Comparison of ENCODE assay signal across 16 cellular contexts in genomic region chr6:158185729-158186456, GRCh38. TPM values are rescaled to one million over a fixed set of nuclear protein-coding genes. Genes with fewer than 3 reads are reported as not detected.
A peak's percentile ranks its signal among the peaks of the same experiment; 100 is the strongest.
DNase-seq lines count a peak whose midpoint lies in the region; ATAC-seq and TF ChIP-seq lines count a peak whose summit lies in the region.
"Had no signal": no experiment of that assay in that cellular context is flagged by ENCODE, and none has a peak within 500 bp of the region (broad histone marks: within the 10 kb centered on the region; RNA-seq: fewer than 3 reads in every experiment).

No MANE protein-coding gene starts in this region.

- H3K36me3 ChIP-seq in RWPE2 (ENCODE audit: low read depth) = peaks cover 22% of the 10 kb centered on the region
- no peaks in the 10 kb centered on the region for H3K36me3 ChIP-seq in smooth muscle cell (ENCODE audit: low read depth)

- H4K20me1 ChIP-seq in smooth muscle cell (ENCODE audit: low read depth) = peaks cover 16% of the 10 kb centered on the region

- H3K36me3 Mint-ChIP-seq in activated CD4-positive, alpha-beta T cell treated with anti-CD3 and anti-CD28 coated beads, Interleukin-2, amount 10 ng/mL, durations not matched to agents 24 days and 14 days (ENCODE audit: low read depth) = peaks cover 52% of the 10 kb centered on the region
- H3K36me3 Mint-ChIP-seq in progenitor cell of endocrine pancreas (ENCODE audit: insufficient read depth) = peaks cover 40% of the 10 kb centered on the region

- TF ChIP-seq CTCF in RWPE2 (IDR thresholded peaks at IDR 0.05; ENCODE audit: poor library complexity, severe bottlenecking) (no peak), epithelial cell of esophagus (IDR thresholded peaks at IDR 0.05; ENCODE audit: insufficient read depth, low read depth, low read length, missing control alignments) (no peak), smooth muscle cell (IDR thresholded peaks at IDR 0.05; ENCODE audit: borderline replicate concordance, insufficient read depth, poor library complexity, severe bottlenecking) (no peak), progenitor cell of endocrine pancreas (IDR thresholded peaks at IDR 0.05; ENCODE audit: unreplicated experiment) (no peak)

- no peak overlapping the region for H3K4me2 ChIP-seq in smooth muscle cell
- H3K4me2 ChIP-seq: A549 had no signal

- DNase-seq in activated CD4-positive, alpha-beta T cell treated with anti-CD3 and anti-CD28 coated beads, Interleukin-2, amount 10 ng/mL, durations not matched to agents 24 days and 14 days = no peak
- no peak for DNase-seq in activated CD4-positive, alpha-beta T cell treated with anti-CD3 and anti-CD28 coated beads for 48 hours
- DNase-seq in RWPE2 (ENCODE audit: low spot score) (no peak), epithelial cell of esophagus (ENCODE audit: low read depth) (peak; percentile 84), smooth muscle cell (lab: John Stamatoyannopoulos, UW; ENCODE audit: unreplicated experiment) (no peak), NCI-H748 treated with DMSO at 0.1 percent for 48 hours (lab: John Stamatoyannopoulos, UW) (no peak), progenitor cell of endocrine pancreas (ENCODE audit: low spot score, unreplicated experiment) (no peak)
- no peak for DNase-seq in stimulated activated CD4-positive, alpha-beta T cell treated with anti-CD3 and anti-CD28 coated beads, Interleukin-15, amount 100 ng/mL, for 24 hours
- DNase-seq: cerebellar nuclear complex, Karpas-422, NCI-H2081 treated with DMSO at 0.1 percent for 48 hours, occipital lobe, SW 1271 had no signal

- H3K4me3 Mint-ChIP-seq in activated CD4-positive, alpha-beta T cell treated with anti-CD3 and anti-CD28 coated beads, Interleukin-2, amount 10 ng/mL, durations not matched to agents 24 days and 14 days = no peak overlapping the region
- no peak overlapping the region for H3K4me3 Mint-ChIP-seq in progenitor cell of endocrine pancreas (ENCODE audit: low read depth)
- H3K4me3 Mint-ChIP-seq: memory B cell, type B pancreatic cell had no signal

- H3K4me1 Mint-ChIP-seq in activated CD4-positive, alpha-beta T cell treated with anti-CD3 and anti-CD28 coated beads, Interleukin-2, amount 10 ng/mL, durations not matched to agents 24 days and 14 days = peaks cover 29% of the 10 kb centered on the region
- H3K4me1 Mint-ChIP-seq in progenitor cell of endocrine pancreas (ENCODE audit: low read depth) = peaks cover 8% of the 10 kb centered on the region

- H3K79me2 ChIP-seq in smooth muscle cell (ENCODE audit: low read depth) = peaks cover 3% of the 10 kb centered on the region

- H3K27ac ChIP-seq in RWPE2 (ENCODE audit: poor library complexity, severe bottlenecking) (no peak overlapping the region), smooth muscle cell (ENCODE audit: low read depth) (peak overlapping the region; percentile 47)
- H3K27ac ChIP-seq: A549 had no signal

- H3K4me1 ChIP-seq in RWPE2 (ENCODE audit: insufficient read depth, poor library complexity, severe bottlenecking) (peaks cover 3% of the 10 kb centered on the region), smooth muscle cell (ENCODE audit: low read depth) (peaks cover 3% of the 10 kb centered on the region)
- H3K4me1 ChIP-seq: A549 had no signal

- peaks cover 7% of the 10 kb centered on the region for H3K9me3 Mint-ChIP-seq in activated CD4-positive, alpha-beta T cell treated with anti-CD3 and anti-CD28 coated beads, Interleukin-2, amount 10 ng/mL, durations not matched to agents 24 days and 14 days
- peaks cover 20% of the 10 kb centered on the region for H3K9me3 Mint-ChIP-seq in progenitor cell of endocrine pancreas (ENCODE audit: low read depth)
- H3K9me3 Mint-ChIP-seq: memory B cell had no signal

- no peaks in the 10 kb centered on the region for H3K27me3 ChIP-seq in RWPE2 (ENCODE audit: insufficient read depth, poor library complexity, severe bottlenecking)
- no peaks in the 10 kb centered on the region for H3K27me3 ChIP-seq in smooth muscle cell (ENCODE audit: low read depth)

- no peak overlapping the region for H3K4me3 ChIP-seq in RWPE2 (ENCODE audit: severe bottlenecking)
- no peak overlapping the region for H3K4me3 ChIP-seq in epithelial cell of esophagus (ENCODE audit: low read length)
- H3K4me3 ChIP-seq in smooth muscle cell = no peak overlapping the region
- H3K4me3 ChIP-seq: A549 had no signal

- ATAC-seq in RWPE2 (ENCODE audit: low read depth) = peak; percentile 79
- ATAC-seq: A549 had no signal

- no peaks in the 10 kb centered on the region for H3K27me3 Mint-ChIP-seq in activated CD4-positive, alpha-beta T cell treated with anti-CD3 and anti-CD28 coated beads, Interleukin-2, amount 10 ng/mL, durations not matched to agents 24 days and 14 days
- no peaks in the 10 kb centered on the region for H3K27me3 Mint-ChIP-seq in progenitor cell of endocrine pancreas
- H3K27me3 Mint-ChIP-seq: memory B cell, type B pancreatic cell had no signal

- intact Hi-C loops in activated CD4-positive, alpha-beta T cell treated with anti-CD3 and anti-CD28 coated beads, Interleukin-2, amount 10 ng/mL, durations not matched to agents 24 days and 14 days (cut with micrococcal nuclease) = loop anchor here (1.0 kb wide), 1 partner anchor 21 kb away; no protein-coding TSS in a partner anchor

- WGBS in smooth muscle cell (ENCODE audit: low lambda C conversion rate) = 85% methylated on average over 8 of the region's 8 CpGs

- no peak overlapping the region for H3K9ac ChIP-seq in smooth muscle cell (ENCODE audit: low read depth)

- no peak overlapping the region for H2AFZ ChIP-seq in smooth muscle cell (ENCODE audit: low read depth)

- H3F3A ChIP-seq in smooth muscle cell (ENCODE audit: low read depth) = no peaks in the 10 kb centered on the region

- H3K9me3 ChIP-seq in RWPE2 (ENCODE audit: severe bottlenecking) = no peaks in the 10 kb centered on the region
- no peaks in the 10 kb centered on the region for H3K9me3 ChIP-seq in smooth muscle cell (replicated peaks; ENCODE audit: low read depth)
- H3K9me3 ChIP-seq: A549 had no signal

- H3K27ac Mint-ChIP-seq in activated CD4-positive, alpha-beta T cell treated with anti-CD3 and anti-CD28 coated beads, Interleukin-2, amount 10 ng/mL, durations not matched to agents 24 days and 14 days = peak overlapping the region; percentile 50
- no peak overlapping the region for H3K27ac Mint-ChIP-seq in progenitor cell of endocrine pancreas
- H3K27ac Mint-ChIP-seq: memory B cell, type B pancreatic cell had no signal

RNA-seq across cellular contexts. Expression of gene GTF2H5, which starts 17.7 kb away (rescaled TPM):
- total RNA-seq in activated CD4-positive, alpha-beta T cell treated with anti-CD3 and anti-CD28 coated beads, Interleukin-2, amount 10 ng/mL, durations not matched to agents 24 days and 14 days = 25.4 and 25.6 TPM in 2 replicates
- 7.1 and 12.1 TPM in 2 replicates for total RNA-seq in smooth muscle cell
- polyA plus RNA-seq in smooth muscle cell = 29.1 and 36.3 TPM in 2 replicates
- 24.9 and 26.6 TPM in 2 replicates for total RNA-seq in progenitor cell of endocrine pancreas

RNA-seq across cellular contexts. Expression of gene SERAC1, which starts 17.8 kb away (rescaled TPM):
- total RNA-seq in activated CD4-positive, alpha-beta T cell treated with anti-CD3 and anti-CD28 coated beads, Interleukin-2, amount 10 ng/mL, durations not matched to agents 24 days and 14 days = 4.6 and 5.4 TPM in 2 replicates
- total RNA-seq in smooth muscle cell (5.6 and 7.2 TPM in 2 replicates), progenitor cell of endocrine pancreas (20.0 TPM in 2 replicates)
- polyA plus RNA-seq in smooth muscle cell = 2.6 and 4.4 TPM in 2 replicates
